ENCODE assay signal across 8 cellular contexts in the genomic region with DNA sequence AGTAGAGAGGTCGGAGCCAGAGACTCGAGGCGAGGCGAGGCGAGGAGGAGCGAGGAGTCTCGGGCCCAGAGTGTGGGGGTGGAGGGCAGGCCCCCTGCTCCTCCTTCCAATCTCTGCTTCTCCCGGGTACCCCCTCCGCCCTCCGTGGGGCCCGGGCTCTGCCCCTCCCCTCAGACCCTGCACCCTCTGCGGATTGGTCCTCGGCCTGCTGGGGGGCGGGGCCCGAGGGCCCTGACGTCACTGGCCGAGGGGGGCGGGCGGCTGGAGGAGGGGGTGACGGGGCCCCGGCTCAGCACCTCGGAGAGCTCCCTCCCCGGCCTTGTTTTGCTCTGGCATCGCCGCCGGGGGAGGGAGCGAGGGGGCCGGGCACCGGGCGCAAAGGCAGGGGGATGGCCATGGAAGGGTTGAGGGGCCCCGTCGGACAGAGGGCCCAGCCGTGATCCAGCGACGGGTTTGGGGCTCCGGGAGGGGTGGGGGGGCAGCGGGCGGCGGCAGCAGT. TPM values are rescaled to one million over a fixed set of nuclear protein-coding genes. Genes with fewer than 3 reads are reported as not detected.
A peak's percentile ranks its signal among the peaks of the same experiment; 100 is the strongest.
DNase-seq lines count a peak whose midpoint lies in the region; ATAC-seq and TF ChIP-seq lines count a peak whose summit lies in the region.

TSS of gene RUNDC3A (plus strand) at position 282 of the 499 bp plus-strand sequence. CDS start 232 bp downstream, outside the sequence.

- DNase-seq in CD4-positive, CD25-positive, alpha-beta regulatory T cell = peak; percentile 67 to 78 (median 73)
- DNase-seq in HUDEP-2 (lab: John Stamatoyannopoulos, UW; ENCODE audit: unreplicated experiment in 76 of 76) (peak in 62 of 76 experiments; percentile 14 to 83 (median 64)), NOMO-1 treated with dmso at 0.1 percent for 144 hours (lab: John Stamatoyannopoulos, UW; ENCODE audit: unreplicated experiment) (peak; percentile 49), activated T-cell treated with anti-CD3 and anti-CD28 coated beads for 48 hours (ENCODE audit: low read depth) (peak; percentile 83), epithelial cell of esophagus (ENCODE audit: low read depth) (peak; percentile 84), midbrain (lab: John Stamatoyannopoulos, UW) (peak; percentile 96), cortex of kidney (lab: John Stamatoyannopoulos, UW) (no peak)
- DNase-seq in stimulated activated CD8-positive, alpha-beta memory T cell treated with anti-CD3 and anti-CD28 coated beads, Interleukin-15, amount 100 ng/mL, for 24 hours (ENCODE audit: low read depth) = peak; percentile 79

- H3K36me3 Mint-ChIP-seq in CD4-positive, CD25-positive, alpha-beta regulatory T cell = no peaks in the 10 kb centered on the region

- no peak for TF ChIP-seq CTCF in epithelial cell of esophagus (IDR thresholded peaks at IDR 0.05; ENCODE audit: insufficient read depth, low read depth, low read length, missing control alignments)

- H3K27me3 ChIP-seq in CD4-positive, CD25-positive, alpha-beta regulatory T cell (ENCODE audit: control insufficient read depth, insufficient read depth, low read length) = peaks cover 10% of the 10 kb centered on the region

- peaks cover 42% of the 10 kb centered on the region for H3K27me3 Mint-ChIP-seq in CD4-positive, CD25-positive, alpha-beta regulatory T cell

- peak; percentile 78 to 81 for ATAC-seq in CD4-positive, CD25-positive, alpha-beta regulatory T cell (ENCODE audit: low read depth in 2 of 2)

- peaks cover 0 to 4% (median 0%) of the 10 kb centered on the region in 7 donors for H3K9me3 Mint-ChIP-seq in CD4-positive, CD25-positive, alpha-beta regulatory T cell

- H3K4me3 Mint-ChIP-seq in CD4-positive, CD25-positive, alpha-beta regulatory T cell = peak within 1 kb of the TSS; percentile 0 to 72 (median 52)

- H3K9me3 ChIP-seq in CD4-positive, CD25-positive, alpha-beta regulatory T cell (ENCODE audit: control insufficient read depth in 2 of 2, low read length in 2 of 2) = no peaks in the 10 kb centered on the region

- peaks cover 17% of the 10 kb centered on the region for H3K4me1 ChIP-seq in CD4-positive, CD25-positive, alpha-beta regulatory T cell (ENCODE audit: control insufficient read depth, insufficient read depth, low read length, poor library complexity, severe bottlenecking)

- H3K4me3 ChIP-seq in CD4-positive, CD25-positive, alpha-beta regulatory T cell (ENCODE audit: low read depth, low read length) = no peak within 1 kb of the TSS
- peak within 1 kb of the TSS; percentile 49 for H3K4me3 ChIP-seq in epithelial cell of esophagus (ENCODE audit: low read length)

- no peaks in the 10 kb centered on the region for H3K36me3 ChIP-seq in CD4-positive, CD25-positive, alpha-beta regulatory T cell (ENCODE audit: control insufficient read depth, insufficient read depth, low read length)

- peaks cover 0 to 23% (median 8%) of the 10 kb centered on the region in 4 donors for H3K4me1 Mint-ChIP-seq in CD4-positive, CD25-positive, alpha-beta regulatory T cell

- no peak within 1 kb of the TSS for H3K27ac ChIP-seq in CD4-positive, CD25-positive, alpha-beta regulatory T cell (ENCODE audit: insufficient read depth, low read length, poor library complexity, severe bottlenecking)

- no peak within 1 kb of the TSS for H3K27ac Mint-ChIP-seq in CD4-positive, CD25-positive, alpha-beta regulatory T cell

RNA-seq across cellular contexts. Expression of gene RUNDC3A, which starts in this region (rescaled TPM):
- 0.27 TPM for total RNA-seq in CD4-positive, CD25-positive, alpha-beta regulatory T cell
- polyA plus RNA-seq in CD4-positive, CD25-positive, alpha-beta regulatory T cell = under 1 TPM in 1 of 4 donors, not detected in 3; 0.96 TPM

Comparison
In these comparisons a context has a peak if more than half of its experiments do, and no peak if none do; other contexts are left out.
1. Peak in DNase-seq and ATAC-seq in CD4-positive, CD25-positive, alpha-beta regulatory T cell; RNA of the gene not detected or under 1 TPM.